ENCODE assay signal across 12 cellular contexts in the genomic region with DNA sequence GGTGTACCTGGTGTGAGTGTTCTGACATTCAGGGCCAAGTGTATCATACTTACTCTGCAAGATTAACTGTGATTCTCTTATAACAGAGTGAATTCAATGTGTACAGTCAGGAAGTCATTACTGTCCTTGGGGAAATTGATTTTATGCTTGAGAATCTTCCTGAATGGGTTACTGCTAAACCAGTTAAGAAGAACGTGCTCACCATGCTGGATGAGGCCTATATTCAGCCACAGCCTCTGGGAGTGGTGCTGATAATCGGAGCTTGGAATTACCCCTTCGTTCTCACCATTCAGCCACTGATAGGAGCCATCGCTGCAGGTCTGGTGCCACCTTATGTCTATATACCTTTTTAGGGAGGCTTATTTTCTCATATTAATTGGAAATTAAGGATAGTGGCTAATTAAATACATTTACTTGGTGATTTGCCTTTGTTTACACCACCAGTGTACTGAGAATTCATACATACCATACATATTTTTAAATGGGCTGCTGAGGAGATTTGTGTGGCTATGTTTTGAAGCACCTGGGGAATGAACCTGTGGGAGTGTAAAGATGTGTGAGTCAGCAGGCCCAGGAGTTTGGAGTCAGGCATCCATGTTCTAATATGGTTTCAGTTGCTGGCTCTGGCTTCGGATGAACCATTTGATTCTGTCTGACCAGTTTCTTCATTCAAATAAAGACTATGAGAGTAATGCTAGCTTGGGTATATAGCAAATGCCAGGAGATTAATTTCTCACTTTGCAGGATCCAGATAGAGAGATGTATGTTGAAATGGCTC. TPM values are rescaled to one million over a fixed set of nuclear protein-coding genes. Genes with fewer than 3 reads are reported as not detected.
DNase-seq lines count a peak whose midpoint lies in the region; ATAC-seq and TF ChIP-seq lines count a peak whose summit lies in the region.
"Had no signal": no experiment of that assay in that cellular context is flagged by ENCODE, and none has a peak within 500 bp of the region (broad histone marks: within the 10 kb centered on the region; RNA-seq: fewer than 3 reads in every experiment).

No MANE protein-coding gene starts in this region.

- no peak overlapping the region for H3K4me3 Mint-ChIP-seq in HFFc6
- H3K4me3 Mint-ChIP-seq: activated naive CD8-positive, alpha-beta T cell had no signal

- H3K27ac ChIP-seq in PC-9 (peak overlapping the region; percentile 96), muscle layer of colon (ENCODE audit: low read depth, low read length) (no peak overlapping the region), vagina (peak overlapping the region; percentile 14)

- H3K27me3 ChIP-seq in PC-9 (ENCODE audit: insufficient read depth, low read depth) (no peaks in the 10 kb centered on the region), muscle layer of colon (ENCODE audit: control insufficient read depth in 1 of 2, insufficient read depth in 2 of 2, low read length in 2 of 2) (no peaks in the 10 kb centered on the region), vagina (no peaks in the 10 kb centered on the region)

- H3F3A ChIP-seq in PC-9 (ENCODE audit: insufficient read depth, low read depth), result peaks cover 47% of the 10 kb centered on the region

- POLR2A ChIA-PET in PC-9 (lab: Charles Lee; ENCODE audit: unreplicated experiment), result interaction anchor here (0.5 kb wide), 1 partner anchor 61 kb away, joined by 3 read pairs; no protein-coding TSS in a partner anchor

- intact Hi-C loops in PC-9 (cut with micrococcal nuclease; ENCODE audit: unreplicated experiment), result loop anchor here (2.0 to 5.0 kb wide), 2 partner anchors 65 to 289 kb away; a partner anchor contains a TSS
- intact Hi-C loops in vagina (cut with DNase I), result loop anchor here (10.0 kb wide), 1 partner anchor 113 kb away; no protein-coding TSS in a partner anchor

- no peak overlapping the region for H2AFZ ChIP-seq in PC-9

- no peaks in the 10 kb centered on the region for H3K9me3 Mint-ChIP-seq in HFFc6
- H3K9me3 Mint-ChIP-seq: naive B cell had no signal

- CTCF ChIA-PET in PC-9 (lab: Charles Lee), result no interaction called here

- peak overlapping the region; percentile 90 for H3K4me2 ChIP-seq in PC-9

- peaks cover 6% of the 10 kb centered on the region; the same call in 1 of the 2 replicates for H3K27me3 Mint-ChIP-seq in HFFc6 (ENCODE audit: insufficient read depth)
- H3K27me3 Mint-ChIP-seq: activated naive CD8-positive, alpha-beta T cell; naive B cell had no signal

- H3K79me2 ChIP-seq in PC-9 (ENCODE audit: low read depth), result peaks cover 84% of the 10 kb centered on the region

- H3K36me3 Mint-ChIP-seq in HFFc6 (ENCODE audit: low read depth), result peaks cover 31% of the 10 kb centered on the region

- TF ChIP-seq POLR2A in vagina (IDR thresholded peaks at IDR 0.05), result no peak

- TF ChIP-seq CTCF in PC-9 (conservative IDR thresholded peaks at IDR 0.05) (no peak), epithelial cell of esophagus (IDR thresholded peaks at IDR 0.05; ENCODE audit: insufficient read depth, low read depth, low read length, missing control alignments) (no peak), vagina (IDR thresholded peaks at IDR 0.05) (no peak), HFFc6 (IDR thresholded peaks at IDR 0.05) (no peak)

- no peak overlapping the region for H3K27ac Mint-ChIP-seq in HFFc6
- H3K27ac Mint-ChIP-seq: activated naive CD8-positive, alpha-beta T cell had no signal

- peaks cover 15% of the 10 kb centered on the region; the same call in 1 of the 2 replicates for H4K20me1 ChIP-seq in PC-9 (ENCODE audit: insufficient read depth)

- H3K9ac ChIP-seq in muscle layer of colon (ENCODE audit: low read length), result peak overlapping the region; percentile 8

- H3K36me3 ChIP-seq in PC-9 (ENCODE audit: low read depth), result peaks cover 49% of the 10 kb centered on the region
- H3K36me3 ChIP-seq in muscle layer of colon (ENCODE audit: insufficient read depth, low read length), result peaks cover 24% of the 10 kb centered on the region
- H3K36me3 ChIP-seq in vagina, result peaks cover 0 to 22% of the 10 kb centered on the region in 2 donors

- peaks cover 46% of the 10 kb centered on the region for H3K4me1 Mint-ChIP-seq in HFFc6 (ENCODE audit: low read depth)

- no peaks in the 10 kb centered on the region for H3K9me2 ChIP-seq in PC-9 (ENCODE audit: insufficient read depth)

- BruUV-seq in PC-9 (replicated peaks; lab: Mats Ljungman, UMichigan), result no TSS peak

- H3K4me3 ChIP-seq in PC-9 (peak overlapping the region; percentile 92), epithelial cell of esophagus (ENCODE audit: low read length) (peak overlapping the region; percentile 89), muscle layer of colon (ENCODE audit: low read depth in 1 of 2, low read length in 2 of 2) (no peak overlapping the region), vagina (peak overlapping the region in 1 of 2 donors; percentile 90)
- H3K4me3 ChIP-seq: K562 had no signal

- H3K9me3 ChIP-seq in PC-9 (ENCODE audit: insufficient read depth, low read depth) (no peaks in the 10 kb centered on the region), muscle layer of colon (ENCODE audit: low read length) (no peaks in the 10 kb centered on the region), vagina (no peaks in the 10 kb centered on the region)

- ATAC-seq in HG03439 (IDR thresholded peaks at IDR 0.05; ENCODE audit: unreplicated experiment), result no peak
- ATAC-seq: K562 had no signal

- peaks cover 42% of the 10 kb centered on the region for H3K4me1 ChIP-seq in PC-9 (replicated peaks; ENCODE audit: insufficient read depth)
- peaks cover 38% of the 10 kb centered on the region for H3K4me1 ChIP-seq in muscle layer of colon (ENCODE audit: insufficient read depth, low read length)
- H3K4me1 ChIP-seq in vagina, result peaks cover 63% of the 10 kb centered on the region

- DNase-seq in PC-9 (peak; percentile 36 to 81), epithelial cell of esophagus (ENCODE audit: low read depth) (peak; percentile 47), vagina (ENCODE audit: extremely low spot score in 2 of 2) (peak in 1 of 2 donors; percentile 67), HFFc6 (no peak), islet precursor cell (no peak)
- DNase-seq: effector CD4-positive, alpha-beta T cell; naive B cell; NCI-H2029 treated with DMSO at 0.1 percent for 48 hours had no signal

RNA-seq across cellular contexts. Expression of a gene that starts 3.1 kb away (rescaled TPM):
- total RNA-seq in PC-9 (2021) (271 and 290 TPM in 2 replicates), vagina (268 TPM)
- 10 to 100 TPM; 12.0 to 20.6 (median 18.4) TPM for total RNA-seq in HFFc6 (2021; fragmentation: NEBNext Ultra II Directional; extraction: Animal tissue kit (Norgen Biotek cat#: 25700))

Comparison
In these comparisons a context has a peak if more than half of its experiments do, and no peak if none do; other contexts are left out.
1. DNase-seq: peak in PC-9 (2 of 2) and epithelial cell of esophagus (single experiment); none in HFFc6 (single experiment) and islet precursor cell (single experiment).
2. H3K4me3 ChIP-seq: peak in PC-9 (single experiment) and epithelial cell of esophagus (single experiment); none in muscle layer of colon (0 of 2).
3. RNA of a gene that starts 3.1 kb away (total RNA-seq): 271 to 290 TPM in PC-9 and 268 TPM in vagina (single experiment); 12.0 to 20.6 TPM in HFFc6; every median in the first group is over 10 times any median in the second.